1 cellular context compared by ENCODE assay signal in genomic region chr10:24651923-24652322, GRCh38.
TF ChIP-seq lines count a peak whose summit lies in the region.

No MANE protein-coding gene starts in this region.

TF ChIP-seq in K562, 482 proteins besides CTCF, POLR2A, EP300 and RAD21 (continued from another document):
- TF ChIP-seq CREB5 (CRISPR knock-in tag; IDR thresholded peaks at IDR 0.05) (no peak), PCBP2 (IDR thresholded peaks at IDR 0.05; ENCODE audit: low read depth, low read length, poor library complexity, severe bottlenecking) (no peak), TARDBP (IDR thresholded peaks at IDR 0.05) (no peak), TCFL5 (CRISPR knock-in tag; conservative IDR thresholded peaks at IDR 0.05) (no peak), MBD1 (CRISPR knock-in tag; IDR thresholded peaks at IDR 0.05) (no peak), HMG20B (CRISPR knock-in tag; IDR thresholded peaks at IDR 0.05) (no peak), SMAD4 (CRISPR knock-in tag; conservative IDR thresholded peaks at IDR 0.05) (no peak), ETS2 (tag; IDR thresholded peaks at IDR 0.05; ENCODE audit: borderline replicate concordance, poor library complexity, severe bottlenecking) (no peak), BRF1 (IDR thresholded peaks at IDR 0.05; ENCODE audit: borderline replicate concordance, extremely low read depth, insufficient read length) (no peak), ZNF146 (CRISPR knock-in tag; IDR thresholded peaks at IDR 0.05; ENCODE audit: unreplicated experiment) (no peak)
